In genomic region chr2:1621041-1621440, GRCh38 we compare ENCODE assay signal across 17 cellular contexts.
DNase-seq lines count a peak whose midpoint lies in the region; ATAC-seq and TF ChIP-seq lines count a peak whose summit lies in the region.
"Had no signal": no experiment of that assay in that cellular context is flagged by ENCODE, and none has a peak within 500 bp of the region (broad histone marks: within the 10 kb centered on the region; RNA-seq: fewer than 3 reads in every experiment).

No MANE protein-coding gene starts in this region.

- H3K27ac Mint-ChIP-seq in glutamatergic neuron (ENCODE audit: unreplicated experiment) = no peak overlapping the region

- no peaks in the 10 kb centered on the region for H3K27me3 ChIP-seq in SJSA1 (replicated peaks)
- H3K27me3 ChIP-seq: Peyer's patch had no signal

- H3K9me3 ChIP-seq in SJSA1 (replicated peaks) = 0 out of 2 replicates have a peak, but pooled peaks cover 8% of the 10 kb centered on the region
- H3K9me3 ChIP-seq: Peyer's patch had no signal

- no peak overlapping the region for H3K4me3 Mint-ChIP-seq in glutamatergic neuron (ENCODE audit: unreplicated experiment)

- no peaks in the 10 kb centered on the region for H3K36me3 ChIP-seq in SJSA1
- H3K36me3 ChIP-seq: Peyer's patch had no signal

- intact Hi-C loops in cardiac septum (cut with DNase I) (loop anchor here (10.0 kb wide), 1 partner anchor 434 kb away; no protein-coding TSS in a partner anchor), left ventricle myocardium superior (cut with micrococcal nuclease) (no loop called here)

- H3K27ac ChIP-seq in SJSA1 = 0 out of 2 replicates have a peak overlapping the region, but pooled peaks have one; percentile 40
- H3K27ac ChIP-seq: Peyer's patch had no signal

- ATAC-seq in left ventricle myocardium superior (no peak), HG03520 (IDR thresholded peaks at IDR 0.05; ENCODE audit: unreplicated experiment) (no peak)
- no peak for ATAC-seq in activated CD4-positive, CD25-positive, alpha-beta regulatory T cell treated with anti-CD3 and anti-CD28 coated beads, Interleukin-2, amount 50 U/mL, for 24 hours

- H3K4me3 ChIP-seq in SJSA1 = no peak overlapping the region
- H3K4me3 ChIP-seq: Peyer's patch had no signal

- no peaks in the 10 kb centered on the region for H3K27me3 Mint-ChIP-seq in glutamatergic neuron (ENCODE audit: unreplicated experiment)

- TF ChIP-seq CTCF in glutamatergic neuron (IDR thresholded peaks at IDR 0.05; ENCODE audit: partially characterized antibody, unreplicated experiment) = no peak

- peak; percentile 56 for DNase-seq in cardiac septum (ENCODE audit: low spot score)
- no peak for DNase-seq in left ventricle myocardium superior
- DNase-seq in SJSA1 (ENCODE audit: low read depth in 1 of 2, low spot score in 2 of 2) = peak in 1 of 2 experiments; percentile 16
- DNase-seq in glutamatergic neuron = peak; percentile 4
- no peak for DNase-seq in cerebellar nuclear complex (lab: John Stamatoyannopoulos, UW)
- DNase-seq: AML-193, DMS79, KBM-7, NCI-H1092 treated with DMSO at 0.1 percent for 48 hours, NCI-H1436 treated with DMSO at 0.1 percent for 48 hours, NCI-H2029, NCI-H226, NCI-H510A treated with DMSO at 0.1 percent for 48 hours, NCI-H748 treated with DMSO at 0.1 percent for 48 hours, Peyer's patch had no signal

- H3K9me3 Mint-ChIP-seq in glutamatergic neuron (ENCODE audit: unreplicated experiment) = peaks cover 5% of the 10 kb centered on the region

- H3K36me3 Mint-ChIP-seq in glutamatergic neuron (ENCODE audit: unreplicated experiment) = peaks cover 19% of the 10 kb centered on the region

- H3K4me1 ChIP-seq in SJSA1 (replicated peaks) = peaks cover 23% of the 10 kb centered on the region
- H3K4me1 ChIP-seq: Peyer's patch had no signal

- H3K4me1 Mint-ChIP-seq in glutamatergic neuron (ENCODE audit: low read depth, unreplicated experiment) = peaks cover 8% of the 10 kb centered on the region

Comparison
In these comparisons a context has a peak if more than half of its experiments do, and no peak if none do; other contexts are left out.
1. DNase-seq: peak in cardiac septum (single experiment) and glutamatergic neuron (single experiment); none in left ventricle myocardium superior (single experiment) and cerebellar nuclear complex (0 of 2).